ENCODE assay signal across 12 cellular contexts in genomic region chr3:189824629-189825312, GRCh38.
A peak's percentile ranks its signal among the peaks of the same experiment; 100 is the strongest.
DNase-seq lines count a peak whose midpoint lies in the region; ATAC-seq, FAIRE-seq and TF ChIP-seq lines count a peak whose summit lies in the region.
"Had no signal": no experiment of that assay in that cellular context is flagged by ENCODE, and none has a peak within 500 bp of the region (broad histone marks: within the 10 kb centered on the region; RNA-seq: fewer than 3 reads in every experiment).

No MANE protein-coding gene starts in this region.

- no peaks in the 10 kb centered on the region for H3K9me2 ChIP-seq in GM23248 (ENCODE audit: insufficient read depth)

- H3K4me1 ChIP-seq in GM23248 (ENCODE audit: insufficient read depth), result peaks cover 9% of the 10 kb centered on the region; the same call in 1 of the 2 replicates

- WGBS in GM23248 (ENCODE audit: low coverage in 1 of 2, low lambda C conversion rate in 2 of 2, missing lambda C conversion rate in 2 of 2), 2 experiments, result 32% methylated on average over 5 of the region's 5 CpGs

- peak; percentile 95 for DNase-seq in GM23248
- DNase-seq in NCI-H69 (lab: John Stamatoyannopoulos, UW), result peak; percentile 69
- peak; percentile 76 for DNase-seq in skeletal muscle cell (ENCODE audit: low read depth)
- no peak for DNase-seq in D721Med (ENCODE audit: insufficient read length, low spot score)
- no peak for DNase-seq in UCSD-AML1 (lab: John Stamatoyannopoulos, UW; ENCODE audit: unreplicated experiment)
- DNase-seq in SHP77 (lab: John Stamatoyannopoulos, UW), result no peak
- DNase-seq: activated CD4-positive, alpha-beta T cell treated with anti-CD3 and anti-CD28 coated beads for 48 hours; stimulated activated CD4-positive, alpha-beta T cell treated with anti-CD3 and anti-CD28 coated beads, Interleukin-2, amount 100 ng/mL, for 48 hours had no signal

- H3K36me3 ChIP-seq in GM23248 (ENCODE audit: low read depth), result no peaks in the 10 kb centered on the region
- H3K36me3 ChIP-seq: thoracic aorta had no signal

- H3K27me3 ChIP-seq in GM23248 (replicated peaks; ENCODE audit: insufficient read depth), result no peaks in the 10 kb centered on the region

- no peak for FAIRE-seq in D721Med (lab: Jason Lieb, UNC)
- FAIRE-seq: frontal cortex had no signal

- H2AFZ ChIP-seq in GM23248, result no peak overlapping the region

- no peak for TF ChIP-seq CTCF in D721Med (IDR thresholded peaks at IDR 0.05; ENCODE audit: insufficient read depth, missing control alignments)

- H3K79me2 ChIP-seq in GM23248 (ENCODE audit: insufficient read depth), result no peaks in the 10 kb centered on the region

- no peaks in the 10 kb centered on the region for H4K20me1 ChIP-seq in GM23248 (ENCODE audit: insufficient read depth)

- H3K4me3 ChIP-seq in GM23248, result no peak overlapping the region
- no peak overlapping the region for H3K4me3 ChIP-seq in skeletal muscle cell (ENCODE audit: low read depth, low read length)
- H3K4me3 ChIP-seq: thoracic aorta had no signal

- no peak overlapping the region for H3K4me2 ChIP-seq in GM23248 (ENCODE audit: unreplicated experiment)

- H3K27ac ChIP-seq in GM23248, result peak overlapping the region; percentile 42
- H3K27ac ChIP-seq: thoracic aorta had no signal

- in situ Hi-C loops in GM23248 (cut with MboI), result no loop called here

- H3K9ac ChIP-seq in GM23248, result no peak overlapping the region

- no peaks in the 10 kb centered on the region for H3F3A ChIP-seq in GM23248 (ENCODE audit: insufficient read depth)

- no peaks in the 10 kb centered on the region for H3K9me3 ChIP-seq in GM23248 (ENCODE audit: low read depth)
- H3K9me3 ChIP-seq: thoracic aorta had no signal

- ATAC-seq in esophagus mucosa, result peak; percentile 90
- no peak for ATAC-seq in GM21723 (IDR thresholded peaks at IDR 0.05; ENCODE audit: unreplicated experiment)

Comparison
In these comparisons a context has a peak if more than half of its experiments do, and no peak if none do; other contexts are left out.
1. DNase-seq: peak in GM23248 (single experiment), NCI-H69 (single experiment) and skeletal muscle cell (single experiment); none in D721Med (single experiment), UCSD-AML1 (single experiment) and SHP77 (0 of 2).